In the genomic region with DNA sequence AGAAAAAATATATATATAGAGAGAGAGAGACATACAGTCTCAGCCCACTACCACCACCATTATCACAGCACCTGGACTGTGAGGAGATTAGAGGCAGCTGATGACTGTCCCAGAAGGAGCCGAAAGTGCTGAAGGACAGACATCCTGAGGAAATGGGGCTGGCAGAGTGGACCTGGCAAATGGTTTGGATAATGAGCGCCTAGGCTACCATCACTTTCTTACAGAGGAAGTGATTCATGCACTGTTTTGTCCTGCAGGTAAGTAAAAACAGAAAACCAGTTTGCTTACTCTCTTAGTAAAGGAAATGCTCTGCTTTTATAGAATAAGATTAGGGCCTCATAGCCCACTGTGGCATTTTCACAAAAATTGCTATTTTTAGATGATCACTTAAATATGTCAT, we compare ENCODE assay signal across 20 cellular contexts. TPM values are rescaled to one million over a fixed set of nuclear protein-coding genes. Genes with fewer than 3 reads are reported as not detected.
DNase-seq lines count a peak whose midpoint lies in the region; ATAC-seq and TF ChIP-seq lines count a peak whose summit lies in the region.
"Had no signal": no experiment of that assay in that cellular context is flagged by ENCODE, and none has a peak within 500 bp of the region (broad histone marks: within the 10 kb centered on the region; RNA-seq: fewer than 3 reads in every experiment).

No MANE protein-coding gene starts in this region.

- no peak overlapping the region for H3T11ph ChIP-seq in H9 (ENCODE audit: low read length)

- WGBS in H9 (ENCODE audit: extremely low coverage, insufficient read length, low lambda C conversion rate), result no CpG with 5 or more reads among the region's 2 CpGs

- no peak overlapping the region for H2BK20ac ChIP-seq in H9 (ENCODE audit: low read depth, low read length, poor library complexity, severe bottlenecking)

- H3K56ac ChIP-seq in H9 (ENCODE audit: insufficient read length, low read depth, low read length), result no peak overlapping the region

- H3K9me3 ChIP-seq in H9 (ENCODE audit: control insufficient read depth, low read depth, low read length), result no peaks in the 10 kb centered on the region
- H3K9me3 ChIP-seq: A549; BLaER1 treated with 17β-estradiol and CSF1 and Interleukin-3, amounts not matched to agents 10 nM and 100 nM had no signal

- no peak overlapping the region for H4K91ac ChIP-seq in H9 (ENCODE audit: insufficient read length, low read depth, low read length)

- H3K27ac Mint-ChIP-seq in H9, result no peak overlapping the region
- H3K27ac Mint-ChIP-seq: CD8-positive, alpha-beta memory T cell had no signal

- no peak overlapping the region for H2BK120ac ChIP-seq in H9 (ENCODE audit: low read depth, low read length, poor library complexity, severe bottlenecking)

- no peak overlapping the region for H3K14ac ChIP-seq in H9 (ENCODE audit: insufficient read depth, low read length)

- no peak overlapping the region for H2BK12ac ChIP-seq in H9 (ENCODE audit: insufficient read length, low read depth, low read length)

- no peak for TF ChIP-seq CTCF in RWPE1 (conservative IDR thresholded peaks at IDR 0.05; ENCODE audit: low read depth)
- TF ChIP-seq CTCF in epithelial cell of esophagus (IDR thresholded peaks at IDR 0.05; ENCODE audit: insufficient read depth, low read depth, low read length, missing control alignments), result no peak
- no peak for TF ChIP-seq CTCF in H9 (conservative IDR thresholded peaks at IDR 0.05)

- no peaks in the 10 kb centered on the region for H3K27me3 Mint-ChIP-seq in H9 (ENCODE audit: low read depth)

- H3K27ac ChIP-seq in RWPE1 (peak overlapping the region; percentile 4; the same call in 1 of the 2 replicates), H9 (ENCODE audit: insufficient read length, low read depth, low read length) (no peak overlapping the region)
- H3K27ac ChIP-seq: A549; BLaER1 treated with 17β-estradiol and CSF1 and Interleukin-3, amounts not matched to agents 10 nM and 100 nM had no signal

- H3K4me1 ChIP-seq in H9 (ENCODE audit: insufficient read depth, low read length), result no peaks in the 10 kb centered on the region
- H3K4me1 ChIP-seq: A549; BLaER1 treated with 17β-estradiol and CSF1 and Interleukin-3, amounts not matched to agents 10 nM and 100 nM had no signal

- no peak overlapping the region for H3K23ac ChIP-seq in H9 (ENCODE audit: insufficient read length, low read depth, low read length)

- H3K4me3 ChIP-seq in epithelial cell of esophagus (ENCODE audit: low read length), result no peak overlapping the region
- H3K4me3 ChIP-seq: A549; BLaER1 treated with 17β-estradiol and CSF1 and Interleukin-3, amounts not matched to agents 10 nM and 100 nM had no signal

- CTCF ChIA-PET in RWPE1 (lab: Yijun Ruan, JAX), result no interaction called here

- no peak overlapping the region for H3K18ac ChIP-seq in H9 (ENCODE audit: insufficient read length, low read depth, low read length)

- H2BK5ac ChIP-seq in H9 (ENCODE audit: insufficient read length, low read length), result no peak overlapping the region

- no peak overlapping the region for H4K5ac ChIP-seq in H9 (ENCODE audit: insufficient read length, low read depth, low read length)

- H3K4me2 ChIP-seq in H9 (ENCODE audit: insufficient read depth, insufficient read length, low read length), result no peak overlapping the region
- H3K4me2 ChIP-seq: A549; BLaER1 treated with 17β-estradiol and CSF1 and Interleukin-3, amounts not matched to agents 10 nM and 100 nM had no signal

- H3K79me1 ChIP-seq in H9 (ENCODE audit: insufficient read depth, low read depth, low read length, poor library complexity, severe bottlenecking), result no peaks in the 10 kb centered on the region

- H2AK5ac ChIP-seq in H9 (ENCODE audit: insufficient read length, low read length), result no peak overlapping the region

- no peaks in the 10 kb centered on the region for H3K27me3 ChIP-seq in H9 (ENCODE audit: insufficient read depth, low read length)
- H3K27me3 ChIP-seq: BLaER1 treated with 17β-estradiol and CSF1 and Interleukin-3, amounts not matched to agents 10 nM and 100 nM had no signal

- H3K9me3 Mint-ChIP-seq in H9, result peaks cover 0 to 3% of the 10 kb centered on the region in 2 experiments; a peak in 1 of 5 replicates
- H3K9me3 Mint-ChIP-seq: CD8-positive, alpha-beta memory T cell had no signal

- H3K4me3 Mint-ChIP-seq in H9, result no peak overlapping the region
- H3K4me3 Mint-ChIP-seq: CD8-positive, alpha-beta memory T cell had no signal

- H3K36me3 Mint-ChIP-seq in H9 (ENCODE audit: insufficient read depth in 1 of 3, low read depth in 3 of 3), result peaks cover 0 to 3% (median 3%) of the 10 kb centered on the region in 3 experiments; a peak in 2 of 7 replicates
- H3K36me3 Mint-ChIP-seq: CD8-positive, alpha-beta memory T cell had no signal

- POLR2A ChIA-PET in RWPE1 (lab: Yijun Ruan, JAX; ENCODE audit: low non-redundant PET), result no interaction called here

- intact Hi-C loops in left ventricle myocardium superior (cut with micrococcal nuclease), result no loop called here

- ATAC-seq in left ventricle myocardium superior, result no peak
- ATAC-seq in HG03520 (IDR thresholded peaks at IDR 0.05; ENCODE audit: unreplicated experiment), result no peak
- ATAC-seq: A549, Right ventricle myocardium inferior had no signal

- DNase-seq in ELR (ENCODE audit: low read depth), result peak; percentile 9
- DNase-seq in RWPE1 (ENCODE audit: low spot score), result peak; percentile 47
- peak; percentile 80 for DNase-seq in epithelial cell of esophagus (ENCODE audit: low read depth)
- peak; percentile 53 to 71 for DNase-seq in lung microvascular endothelial cell (ENCODE audit: low read depth in 2 of 2)
- no peak for DNase-seq in left ventricle myocardium superior
- no peak for DNase-seq in H9
- DNase-seq in DMS 273 (lab: John Stamatoyannopoulos, UW; ENCODE audit: unreplicated experiment), result no peak
- DNase-seq: CD8-positive, alpha-beta memory T cell; GF-D8; GOT3; IMR-90; Karpas-422; NCI-H1105 treated with DMSO at 0.1 percent for 48 hours; NCI-H1694 treated with DMSO at 0.1 percent for 48 hours; NCI-H446 treated with DMSO at 0.1 percent for 48 hours; NCI-H748 treated with DMSO at 0.1 percent for 48 hours had no signal

- no peak overlapping the region for H3K4ac ChIP-seq in H9 (ENCODE audit: low read depth, low read length)

- no peaks in the 10 kb centered on the region for H4K20me1 ChIP-seq in H9 (ENCODE audit: control insufficient read depth, insufficient read depth, insufficient read length)
- H4K20me1 ChIP-seq: BLaER1 treated with 17β-estradiol and CSF1 and Interleukin-3, amounts not matched to agents 10 nM and 100 nM had no signal

- H4K8ac ChIP-seq in H9 (replicated peaks; ENCODE audit: insufficient read length, low read depth, low read length), result no peak overlapping the region

- H3K23me2 ChIP-seq in H9 (ENCODE audit: insufficient read length, low read depth, low read length, poor library complexity, severe bottlenecking), result no peaks in the 10 kb centered on the region

- no peaks in the 10 kb centered on the region for H3K4me1 Mint-ChIP-seq in H9
- H3K4me1 Mint-ChIP-seq: CD8-positive, alpha-beta memory T cell had no signal

- no peak overlapping the region for H3K9ac ChIP-seq in H9 (ENCODE audit: extremely low read depth, insufficient read length, low read length)
- H3K9ac ChIP-seq: BLaER1 treated with 17β-estradiol and CSF1 and Interleukin-3, amounts not matched to agents 10 nM and 100 nM had no signal

- no peak overlapping the region for H2AFZ ChIP-seq in H9 (ENCODE audit: low read length)

- H3K79me2 ChIP-seq in H9 (ENCODE audit: insufficient read depth, low read length), result no peaks in the 10 kb centered on the region

- no peak overlapping the region for H2BK15ac ChIP-seq in H9 (ENCODE audit: low read depth, low read length)

RNA-seq across cellular contexts. Expression of gene DNM1L, which starts 28.6 kb away (rescaled TPM):
- total RNA-seq in lung microvascular endothelial cell (57.8 and 61.9 TPM in 2 replicates), left ventricle myocardium superior (53.7 TPM), H9 (2021) (79.8 and 81.1 TPM in 2 replicates)

Comparison
In these comparisons a context has a peak if more than half of its experiments do, and no peak if none do; other contexts are left out.
1. DNase-seq: peak in ELR (single experiment), RWPE1 (single experiment), epithelial cell of esophagus (single experiment) and lung microvascular endothelial cell (2 of 2); none in left ventricle myocardium superior (single experiment), H9 (single experiment) and DMS 273 (single experiment).